28 cellular contexts compared by ENCODE assay signal in genomic region chr10:12287772-12288171, GRCh38.
DNase-seq lines count a peak whose midpoint lies in the region; ATAC-seq, FAIRE-seq and TF ChIP-seq lines count a peak whose summit lies in the region.
"Had no signal": no experiment of that assay in that cellular context is flagged by ENCODE, and none has a peak within 500 bp of the region (broad histone marks: within the 10 kb centered on the region; RNA-seq: fewer than 3 reads in every experiment).

No MANE protein-coding gene starts in this region.

- H3K4me1 ChIP-seq in right atrium auricular region, result no peaks in the 10 kb centered on the region
- H3K4me1 ChIP-seq in keratinocyte (ENCODE audit: control insufficient read depth, extremely low read depth, insufficient read depth, low read length), result peaks cover 3% of the 10 kb centered on the region
- no peaks in the 10 kb centered on the region for H3K4me1 ChIP-seq in prostate gland (replicated peaks)
- H3K4me1 ChIP-seq in transverse colon, result no peaks in the 10 kb centered on the region
- H3K4me1 ChIP-seq: A549; BE2C; BLaER1 treated with 17β-estradiol and CSF1 and Interleukin-3, amounts not matched to agents 10 nM and 100 nM had no signal

- no peak for FAIRE-seq in keratinocyte (lab: Jason Lieb, UNC)
- FAIRE-seq: A549, D721Med, GM12878, GM19239, H1 had no signal

- ATAC-seq in left cardiac atrium, result peak; percentile 34 to 92
- peak; percentile 39 for ATAC-seq in esophagus mucosa
- no peak for ATAC-seq in stimulated activated memory B cell treated with anti-CD40 and anti-IgM and Interleukin-4, amounts not matched to agents 10 μg/mL and 1 μg/mL and 100 μg/mL, for 72 hours
- ATAC-seq: A549, GM12878 had no signal

- peak overlapping the region; percentile 27 for H3K4me2 ChIP-seq in keratinocyte (ENCODE audit: control insufficient read depth, extremely low read depth, insufficient read depth, low read depth, low read length)
- H3K4me2 ChIP-seq: A549; BLaER1 treated with 17β-estradiol and CSF1 and Interleukin-3, amounts not matched to agents 10 nM and 100 nM had no signal

- TF ChIP-seq CTCF in right atrium auricular region (IDR thresholded peaks at IDR 0.05) (no peak), keratinocyte (optimal IDR thresholded peaks at IDR 0.05 in 1 of 3, IDR thresholded peaks at IDR 0.05 in 1 of 3, conservative IDR thresholded peaks at IDR 0.05 in 1 of 3; ENCODE audit: extremely low read depth in 1 of 3, insufficient read depth in 2 of 3, low read length in 3 of 3) (no peak), prostate gland (IDR thresholded peaks at IDR 0.05) (no peak), transverse colon (IDR thresholded peaks at IDR 0.05) (no peak)

- no peaks in the 10 kb centered on the region for H4K20me1 ChIP-seq in keratinocyte (ENCODE audit: control insufficient read depth, extremely low read depth, insufficient read depth, low read length)
- H4K20me1 ChIP-seq: BLaER1 treated with 17β-estradiol and CSF1 and Interleukin-3, amounts not matched to agents 10 nM and 100 nM had no signal

- H3K27me3 ChIP-seq in right atrium auricular region (no peaks in the 10 kb centered on the region), keratinocyte (ENCODE audit: control insufficient read depth, extremely low read depth, insufficient read depth, low read length) (no peaks in the 10 kb centered on the region), prostate gland (replicated peaks; ENCODE audit: insufficient read depth) (no peaks in the 10 kb centered on the region), transverse colon (no peaks in the 10 kb centered on the region)
- H3K27me3 ChIP-seq: BE2C; BLaER1 treated with 17β-estradiol and CSF1 and Interleukin-3, amounts not matched to agents 10 nM and 100 nM had no signal

- DNase-seq in left cardiac atrium (no peak), right atrium auricular region (ENCODE audit: low spot score) (no peak), keratinocyte (ENCODE audit: low read depth, low spot score) (no peak), prostate gland (ENCODE audit: low spot score) (peak; percentile 9), transverse colon (no peak), NCI-H1092 treated with DMSO at 0.1 percent for 48 hours (lab: John Stamatoyannopoulos, UW) (no peak)
- DNase-seq: 8988T; ACHN; AML-193; BE2C; CD4-positive, alpha-beta T cell; CD8-positive, alpha-beta memory T cell; DMS 273 treated with DMSO at 0.1 percent for 48 hours; DMS79; EL; GDM1; GM23248; H7; HCEC 1CT had no signal

- dilution Hi-C loops in keratinocyte (cut with MboI; ENCODE audit: extremely low pct_ligation_motif_present, low sequenced_read_pairs), result no loop called here

- H2AFZ ChIP-seq in keratinocyte (ENCODE audit: control insufficient read depth, low read length), result no peak overlapping the region
- H2AFZ ChIP-seq: GM23248 had no signal

- H3K9me3 Mint-ChIP-seq in stimulated activated memory B cell treated with anti-CD40 and anti-IgM and Interleukin-4, amounts not matched to agents 10 μg/mL and 1 μg/mL and 100 μg/mL, for 72 hours, result peaks cover 3% of the 10 kb centered on the region
- H3K9me3 Mint-ChIP-seq: CD4-positive, alpha-beta T cell had no signal

- TF ChIP-seq EP300 in transverse colon (IDR thresholded peaks at IDR 0.05; ENCODE audit: low read depth), result no peak

- no peaks in the 10 kb centered on the region for H3K36me3 Mint-ChIP-seq in stimulated activated memory B cell treated with anti-CD40 and anti-IgM and Interleukin-4, amounts not matched to agents 10 μg/mL and 1 μg/mL and 100 μg/mL, for 72 hours
- H3K36me3 Mint-ChIP-seq: CD14-positive monocyte had no signal

- H3K4me3 ChIP-seq in right atrium auricular region (no peak overlapping the region), keratinocyte (ENCODE audit: control insufficient read depth in 2 of 3, extremely low read depth in 1 of 3, insufficient read depth in 2 of 3, low read depth in 1 of 3, low read length in 3 of 3) (no peak overlapping the region), prostate gland (no peak overlapping the region), transverse colon (no peak overlapping the region)
- H3K4me3 ChIP-seq: A549; BLaER1 treated with 17β-estradiol and CSF1 and Interleukin-3, amounts not matched to agents 10 nM and 100 nM; GM12878; GM23248 had no signal

- no peak overlapping the region for H3K27ac Mint-ChIP-seq in stimulated activated memory B cell treated with anti-CD40 and anti-IgM and Interleukin-4, amounts not matched to agents 10 μg/mL and 1 μg/mL and 100 μg/mL, for 72 hours
- H3K27ac Mint-ChIP-seq: CD4-positive, alpha-beta T cell; CD8-positive, alpha-beta memory T cell had no signal

- no peaks in the 10 kb centered on the region for H3K27me3 Mint-ChIP-seq in stimulated activated memory B cell treated with anti-CD40 and anti-IgM and Interleukin-4, amounts not matched to agents 10 μg/mL and 1 μg/mL and 100 μg/mL, for 72 hours
- H3K27me3 Mint-ChIP-seq: CD4-positive, alpha-beta T cell had no signal

- WGBS in prostate gland, result 63% methylated on average over 10 of the region's 10 CpGs
- 91 to 93% methylated on average over 10 of the region's 10 CpGs for WGBS in transverse colon (ENCODE audit: low coverage in 1 of 2), 2 donors

- H3K9me3 ChIP-seq in right atrium auricular region (no peaks in the 10 kb centered on the region), keratinocyte (ENCODE audit: control insufficient read depth, low read depth, low read length) (no peaks in the 10 kb centered on the region), prostate gland (no peaks in the 10 kb centered on the region), transverse colon (no peaks in the 10 kb centered on the region)
- H3K9me3 ChIP-seq: A549, BE2C had no signal

- H3K9ac ChIP-seq in keratinocyte (ENCODE audit: control insufficient read depth, extremely low read depth, insufficient read depth, low read length), result no peak overlapping the region
- H3K9ac ChIP-seq: BLaER1 treated with 17β-estradiol and CSF1 and Interleukin-3, amounts not matched to agents 10 nM and 100 nM; GM23248 had no signal

- H3K36me3 ChIP-seq in right atrium auricular region (no peaks in the 10 kb centered on the region), keratinocyte (ENCODE audit: control insufficient read depth in 2 of 2, extremely low read depth in 1 of 2, insufficient read depth in 2 of 2, low read length in 2 of 2) (no peaks in the 10 kb centered on the region), prostate gland (no peaks in the 10 kb centered on the region), transverse colon (no peaks in the 10 kb centered on the region)
- H3K36me3 ChIP-seq: BE2C; BLaER1 treated with 17β-estradiol and CSF1 and Interleukin-3, amounts not matched to agents 10 nM and 100 nM had no signal

- peaks cover 5% of the 10 kb centered on the region for H3K4me1 Mint-ChIP-seq in stimulated activated memory B cell treated with anti-CD40 and anti-IgM and Interleukin-4, amounts not matched to agents 10 μg/mL and 1 μg/mL and 100 μg/mL, for 72 hours
- H3K4me1 Mint-ChIP-seq: CD14-positive monocyte; CD8-positive, alpha-beta memory T cell had no signal

- H3K27ac ChIP-seq in right atrium auricular region (no peak overlapping the region), keratinocyte (ENCODE audit: control insufficient read depth, insufficient read depth, low read length) (no peak overlapping the region), prostate gland (no peak overlapping the region), transverse colon (no peak overlapping the region)
- H3K27ac ChIP-seq: A549; BLaER1 treated with 17β-estradiol and CSF1 and Interleukin-3, amounts not matched to agents 10 nM and 100 nM; GM23248 had no signal

- intact Hi-C loops in left cardiac atrium (cut with DNase I) (no loop called here), prostate gland (cut with DNase I) (no loop called here), transverse colon (cut with DNase I; ENCODE audit: low total_unique reads) (no loop called here)

- TF ChIP-seq POLR2A in prostate gland (IDR thresholded peaks at IDR 0.05), result no peak
- TF ChIP-seq POLR2A in transverse colon (IDR thresholded peaks at IDR 0.05), result no peak

- H3K79me2 ChIP-seq in keratinocyte (ENCODE audit: control insufficient read depth, insufficient read depth, low read length), result no peaks in the 10 kb centered on the region

- H3K4me3 Mint-ChIP-seq in stimulated activated memory B cell treated with anti-CD40 and anti-IgM and Interleukin-4, amounts not matched to agents 10 μg/mL and 1 μg/mL and 100 μg/mL, for 72 hours, result no peak overlapping the region
- H3K4me3 Mint-ChIP-seq: CD14-positive monocyte; CD4-positive, alpha-beta T cell; CD8-positive, alpha-beta memory T cell had no signal

- no peaks in the 10 kb centered on the region for H3K9me1 ChIP-seq in keratinocyte (ENCODE audit: control insufficient read depth, extremely low read depth, insufficient read depth, low read length)

- in situ Hi-C loops in transverse colon (cut with MboI; ENCODE audit: low pct_ligation_motif_present in 1 of 4, low pct_unique_long_range_greater_than_20kb in 1 of 4, low sequenced_read_pairs in 3 of 4), result no loop called here
